Comparison of ENCODE assay signal across 8 cellular contexts in genomic region chr2:74497777-74498499, GRCh38. TPM values are rescaled to one million over a fixed set of nuclear protein-coding genes. Genes with fewer than 3 reads are reported as not detected.
DNase-seq lines count a peak whose midpoint lies in the region; ATAC-seq and TF ChIP-seq lines count a peak whose summit lies in the region.

No MANE protein-coding gene starts in this region.

- BruUV-seq in A673 (replicated peaks; lab: Mats Ljungman, UMichigan) = no TSS peak

- TF ChIP-seq POLR2A in right lobe of liver (IDR thresholded peaks at IDR 0.05) (no peak), thyroid gland (IDR thresholded peaks at IDR 0.05) (no peak)

- ATAC-seq in right lobe of liver = peak; percentile 6 to 29 (median 16)
- ATAC-seq in GM21526 (IDR thresholded peaks at IDR 0.05; ENCODE audit: low FRiP score, unreplicated experiment) = no peak
- no peak for ATAC-seq in HG02840 (IDR thresholded peaks at IDR 0.05; ENCODE audit: low FRiP score, unreplicated experiment)

- H3K9me3 ChIP-seq in A673 (ENCODE audit: low read depth, low read length, poor library complexity, severe bottlenecking) (no peaks in the 10 kb centered on the region), right lobe of liver (no peaks in the 10 kb centered on the region), thyroid gland (no peaks in the 10 kb centered on the region)

- H3K4me3 ChIP-seq in A673 (ENCODE audit: low read depth, low read length, poor library complexity, severe bottlenecking) (peak overlapping the region; percentile 41), H7 (ENCODE audit: insufficient read depth, low read depth, low read length) (peak overlapping the region; percentile 40), brain microvascular endothelial cell (ENCODE audit: low read depth, low read length) (peak overlapping the region; percentile 45), right lobe of liver (peak overlapping the region; percentile 37 to 55 (median 44)), thyroid gland (replicated peaks in 1 of 3) (peak overlapping the region in 1 of 3 donors; percentile 19)

- DNase-seq in A673 (ENCODE audit: low spot score) (no peak), H7 (peak; percentile 84), brain microvascular endothelial cell (no peak), right lobe of liver (peak in 2 of 3 donors; percentile 55 to 59), thyroid gland (peak; percentile 35 to 46), AML-193 (lab: John Stamatoyannopoulos, UW) (no peak)

- 22% methylated on average over 11 of the region's 61 CpGs for WGBS in right lobe of liver (ENCODE audit: insufficient coverage, low coverage, low lambda C conversion rate, missing lambda C conversion rate)
- 2 to 5% methylated on average over 19 to 59 of the region's 61 CpGs for WGBS in thyroid gland, 2 donors

- no peak for TF ChIP-seq CTCF in A673 (conservative IDR thresholded peaks at IDR 0.05; ENCODE audit: low read depth, low read length)
- no peak for TF ChIP-seq CTCF in brain microvascular endothelial cell (IDR thresholded peaks at IDR 0.05; ENCODE audit: low read depth, low read length, missing control alignments)
- no peak for TF ChIP-seq CTCF in right lobe of liver (IDR thresholded peaks at IDR 0.05)
- no peak for TF ChIP-seq CTCF in thyroid gland (IDR thresholded peaks at IDR 0.05)

- CTCF ChIA-PET in A673 (lab: Charles Lee) = interaction anchor here (0.5 kb wide), 1 partner anchor 46 kb away, joined by 5 read pairs; no protein-coding TSS in a partner anchor

- POLR2A ChIA-PET in A673 (lab: Charles Lee; ENCODE audit: low non-redundant PET) = no interaction called here

- peaks cover 31% of the 10 kb centered on the region for H3K27me3 ChIP-seq in A673 (replicated peaks; ENCODE audit: insufficient read depth, low read depth, low read length, poor library complexity)
- H3K27me3 ChIP-seq in H7 (ENCODE audit: control insufficient read depth, insufficient read depth, low read length) = peaks cover 77% of the 10 kb centered on the region
- peaks cover 17% of the 10 kb centered on the region for H3K27me3 ChIP-seq in brain microvascular endothelial cell (replicated peaks)
- no peaks in the 10 kb centered on the region for H3K27me3 ChIP-seq in right lobe of liver
- H3K27me3 ChIP-seq in thyroid gland = peaks cover 7% of the 10 kb centered on the region

- intact Hi-C loops in A673 (cut with micrococcal nuclease; ENCODE audit: unreplicated experiment) = no loop called here
- intact Hi-C loops in right lobe of liver (cut with DNase I) = no loop called here
- intact Hi-C loops in thyroid gland (cut with DNase I) = no loop called here

- H3K4me1 ChIP-seq in A673 (ENCODE audit: insufficient read depth, low read length, poor library complexity, severe bottlenecking) (peaks cover 5% of the 10 kb centered on the region), right lobe of liver (peaks cover 0 to 63% (median 17%) of the 10 kb centered on the region in 4 donors), thyroid gland (peaks cover 26 to 29% of the 10 kb centered on the region in 2 donors)

- H3K36me3 ChIP-seq in A673 (ENCODE audit: insufficient read depth, low read length, poor library complexity, severe bottlenecking) (peaks cover 2% of the 10 kb centered on the region), H7 (replicated peaks; ENCODE audit: control insufficient read depth, insufficient read depth, low read length) (peaks cover 5% of the 10 kb centered on the region), brain microvascular endothelial cell (replicated peaks) (peaks cover 7% of the 10 kb centered on the region), right lobe of liver (peaks cover 0 to 10% (median 5%) of the 10 kb centered on the region in 4 donors), thyroid gland (peaks cover 0 to 8% of the 10 kb centered on the region in 2 donors)

- H3K27ac ChIP-seq in A673 (ENCODE audit: low read depth, low read length, poor library complexity, severe bottlenecking) (no peak overlapping the region), brain microvascular endothelial cell (no peak overlapping the region), right lobe of liver (peak overlapping the region in 2 of 3 donors; percentile 5 to 66), thyroid gland (no peak overlapping the region)

- in situ Hi-C loops in brain microvascular endothelial cell (cut with HindIII; ENCODE audit: low pct_ligation_motif_present, low sequenced_read_pairs) = no loop called here

RNA-seq across cellular contexts. Expression of gene LBX2, which starts 1.5 kb away (rescaled TPM):
- total RNA-seq in A673 (2021) (0.48 TPM in 1 of 2 replicates, not detected in the other), right lobe of liver (1 to 10 TPM; 1.4 to 8.4 (median 5.8) TPM), thyroid gland (1 to 10 TPM in 2 of 4 donors, under 1 TPM in 1, not detected in 1; 0.50 to 2.6 (median 1.9) TPM)
- 0.11 and 0.17 TPM in 2 replicates for total RNA-seq in H7 (2014; rRNA removed; shearing (Covaris generic))

RNA-seq across cellular contexts. Expression of gene PCGF1, which starts 9.6 kb away (rescaled TPM):
- total RNA-seq in A673 (2021) = 30.9 and 33.0 TPM in 2 replicates
- total RNA-seq in H7 (2014; rRNA removed; shearing (Covaris generic)) = 12.4 and 15.1 TPM in 2 replicates
- total RNA-seq in right lobe of liver = 10 to 100 TPM in 5 of 6 experiments, 1 to 10 TPM in 1; 9.6 to 17.5 (median 13.3) TPM
- total RNA-seq in thyroid gland = 10 to 100 TPM; 11.0 to 25.9 (median 17.1) TPM

RNA-seq across cellular contexts. Expression of gene TTC31, which starts 15.1 kb away (rescaled TPM):
- total RNA-seq in A673 (2021) = 25.8 and 28.6 TPM in 2 replicates
- total RNA-seq in H7 (2014; rRNA removed; shearing (Covaris generic)) = 20.4 and 22.5 TPM in 2 replicates
- 10 to 100 TPM; 14.5 to 31.5 (median 26.7) TPM for total RNA-seq in right lobe of liver
- 10 to 100 TPM; 18.9 to 38.0 (median 22.4) TPM for total RNA-seq in thyroid gland

RNA-seq across cellular contexts. Expression of gene CCDC142, which starts 15.1 kb away (rescaled TPM):
- 20.4 and 27.4 TPM in 2 replicates for total RNA-seq in A673 (2021)
- 9.8 and 12.0 TPM in 2 replicates for total RNA-seq in H7 (2014; rRNA removed; shearing (Covaris generic))
- total RNA-seq in right lobe of liver = 10 to 100 TPM in 3 of 6 experiments, 1 to 10 TPM in 3; 5.9 to 15.4 (median 11.2) TPM
- 10 to 100 TPM; 13.6 to 58.7 (median 31.3) TPM for total RNA-seq in thyroid gland

RNA-seq across cellular contexts. Expression of gene TLX2, which starts 16.3 kb away (rescaled TPM):
- total RNA-seq in A673 (2021) = not detected in 2 replicates
- total RNA-seq in H7 (2014; rRNA removed; shearing (Covaris generic)) = not detected in 2 replicates
- not detected for total RNA-seq in right lobe of liver
- total RNA-seq in thyroid gland = not detected

Comparison
In these comparisons a context has a peak if more than half of its experiments do, and no peak if none do; other contexts are left out.
1. DNase-seq: peak in H7 (single experiment), right lobe of liver (2 of 3) and thyroid gland (2 of 2); none in A673 (single experiment), brain microvascular endothelial cell (single experiment) and AML-193 (0 of 2).
2. H3K27ac ChIP-seq: peak in right lobe of liver (2 of 3); none in A673 (single experiment), brain microvascular endothelial cell (single experiment) and thyroid gland (0 of 3).
3. ATAC-seq: peak in right lobe of liver (4 of 4); none in GM21526 (single experiment) and HG02840 (single experiment).